In the genomic region with DNA sequence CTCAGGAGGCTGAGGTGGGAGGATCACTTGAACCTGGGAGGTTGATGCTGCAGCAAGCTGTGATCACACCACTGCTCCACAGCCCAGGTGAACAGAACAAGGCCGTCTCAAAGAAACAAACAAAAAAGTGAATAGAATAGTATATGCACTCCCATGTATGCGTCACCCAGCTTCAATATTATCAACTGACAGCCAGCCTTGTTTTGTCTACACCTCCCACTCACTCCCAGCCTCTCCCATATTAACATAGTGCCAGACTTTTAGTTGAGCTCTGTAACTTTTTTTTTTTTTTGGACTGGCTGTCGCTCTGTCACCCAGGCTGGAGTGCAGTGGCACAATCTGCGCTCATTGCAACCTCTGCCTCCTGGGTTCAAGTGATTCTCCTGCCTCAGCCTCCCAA, we compare ENCODE assay signal across 1 cellular context.
TF ChIP-seq lines count a peak whose summit lies in the region.

No MANE protein-coding gene starts in this region.

TF ChIP-seq in HepG2, 621 proteins besides CTCF, POLR2A, EP300 and RAD21:
- TF ChIP-seq ZC3H4 (CRISPR knock-in tag; IDR thresholded peaks at IDR 0.05; ENCODE audit: borderline replicate concordance) (no peak), ZHX2 (IDR thresholded peaks at IDR 0.05; ENCODE audit: low read depth) (no peak), ZHX2 (CRISPR knock-in tag; IDR thresholded peaks at IDR 0.05; ENCODE audit: borderline replicate concordance) (no peak), ZNF770 (CRISPR knock-in tag; IDR thresholded peaks at IDR 0.05) (peak; percentile 35; the same call in 1 of the 2 replicates), ZNF691 (CRISPR knock-in tag; IDR thresholded peaks at IDR 0.05; ENCODE audit: borderline replicate concordance, low read depth) (no peak)
- TF ChIP-seq, protein P1, sequence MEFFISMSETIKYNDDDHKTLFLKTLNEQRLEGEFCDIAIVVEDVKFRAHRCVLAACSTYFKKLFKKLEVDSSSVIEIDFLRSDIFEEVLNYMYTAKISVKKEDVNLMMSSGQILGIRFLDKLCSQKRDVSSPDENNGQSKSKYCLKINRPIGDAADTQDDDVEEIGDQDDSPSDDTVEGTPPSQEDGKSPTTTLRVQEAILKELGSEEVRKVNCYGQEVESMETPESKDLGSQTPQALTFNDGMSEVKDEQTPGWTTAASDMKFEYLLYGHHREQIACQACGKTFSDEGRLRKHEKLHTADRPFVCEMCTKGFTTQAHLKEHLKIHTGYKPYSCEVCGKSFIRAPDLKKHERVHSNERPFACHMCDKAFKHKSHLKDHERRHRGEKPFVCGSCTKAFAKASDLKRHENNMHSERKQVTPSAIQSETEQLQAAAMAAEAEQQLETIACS (CRISPR knock-in tag; IDR thresholded peaks at IDR 0.05) = no peak
TF ChIP-seq in HepG2: peak in this region for 1.
